In the genomic region with DNA sequence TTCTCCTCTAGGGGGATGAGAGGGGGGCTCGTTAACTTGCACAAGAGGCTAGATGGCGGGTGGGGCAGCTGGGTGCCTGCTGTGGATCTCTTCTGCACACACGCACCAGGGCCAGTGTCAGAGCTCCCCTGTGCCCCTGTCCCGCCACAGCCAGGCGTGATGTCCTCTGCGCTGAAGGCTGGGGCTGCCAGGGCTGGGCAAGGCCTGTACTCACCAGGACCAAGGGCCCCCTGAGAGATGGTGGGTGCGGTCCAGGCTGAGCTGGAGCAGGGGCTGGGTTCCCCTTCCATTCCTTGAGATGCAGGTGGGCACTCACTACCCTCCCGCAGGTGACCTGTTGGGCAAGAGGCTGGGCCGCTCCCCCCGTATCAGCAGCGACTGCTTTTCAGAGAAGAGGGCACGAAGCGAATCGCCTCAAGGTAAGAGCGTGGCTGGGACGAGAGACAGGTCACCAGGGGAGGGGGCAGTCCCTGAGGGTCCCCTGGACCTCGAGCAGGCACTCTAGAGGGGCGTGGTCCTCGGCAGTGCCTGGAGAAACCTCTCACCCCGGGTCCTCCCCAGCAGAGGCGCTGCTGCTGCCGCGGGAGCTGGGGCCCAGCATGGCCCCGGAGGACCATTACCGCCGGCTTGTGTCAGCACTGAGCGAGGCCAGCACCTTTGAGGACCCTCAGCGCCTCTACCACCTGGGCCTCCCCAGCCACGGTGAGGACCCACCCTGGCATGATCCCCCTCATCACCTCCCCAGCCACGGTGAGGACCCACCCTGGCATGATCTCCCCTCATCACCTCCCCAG, we compare ENCODE assay signal across 1 cellular context.
A peak's percentile ranks its signal among the peaks of the same experiment; 100 is the strongest.
TF ChIP-seq lines count a peak whose summit lies in the region.

No MANE protein-coding gene starts in this region.

TF ChIP-seq in HEK293, 187 proteins besides CTCF, POLR2A, EP300 and RAD21 (continued from another document):
- peak; percentile 91 for TF ChIP-seq ZFP69B (tag by site-specific recombination; IDR thresholded peaks at IDR 0.05)
- TF ChIP-seq ZNF555 (tag by site-specific recombination; conservative IDR thresholded peaks at IDR 0.05): no peak
- no peak for TF ChIP-seq KLF10 (tag by site-specific recombination; IDR thresholded peaks at IDR 0.05)
- TF ChIP-seq, protein P1, sequence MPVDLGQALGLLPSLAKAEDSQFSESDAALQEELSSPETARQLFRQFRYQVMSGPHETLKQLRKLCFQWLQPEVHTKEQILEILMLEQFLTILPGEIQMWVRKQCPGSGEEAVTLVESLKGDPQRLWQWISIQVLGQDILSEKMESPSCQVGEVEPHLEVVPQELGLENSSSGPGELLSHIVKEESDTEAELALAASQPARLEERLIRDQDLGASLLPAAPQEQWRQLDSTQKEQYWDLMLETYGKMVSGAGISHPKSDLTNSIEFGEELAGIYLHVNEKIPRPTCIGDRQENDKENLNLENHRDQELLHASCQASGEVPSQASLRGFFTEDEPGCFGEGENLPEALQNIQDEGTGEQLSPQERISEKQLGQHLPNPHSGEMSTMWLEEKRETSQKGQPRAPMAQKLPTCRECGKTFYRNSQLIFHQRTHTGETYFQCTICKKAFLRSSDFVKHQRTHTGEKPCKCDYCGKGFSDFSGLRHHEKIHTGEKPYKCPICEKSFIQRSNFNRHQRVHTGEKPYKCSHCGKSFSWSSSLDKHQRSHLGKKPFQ (tag by site-specific recombination; IDR thresholded peaks at IDR 0.05): no peak
- TF ChIP-seq ZNF248 (tag by site-specific recombination; IDR thresholded peaks at IDR 0.05): no peak
- no peak for TF ChIP-seq ZNF133 (tag by site-specific recombination; IDR thresholded peaks at IDR 0.05)
- no peak for TF ChIP-seq ZNF324 (tag by site-specific recombination; IDR thresholded peaks at IDR 0.05)
- peak; percentile 44 for TF ChIP-seq ZBTB8A (tag by site-specific recombination; IDR thresholded peaks at IDR 0.05)
- no peak for TF ChIP-seq ZNF174 (tag by site-specific recombination; IDR thresholded peaks at IDR 0.05)
- TF ChIP-seq ZNF10 (tag by site-specific recombination; IDR thresholded peaks at IDR 0.05): no peak
- TF ChIP-seq BCL11A (tag by site-specific recombination; IDR thresholded peaks at IDR 0.05; ENCODE audit: low read depth): no peak; the same call in 1 of the 2 replicates
- TF ChIP-seq ZNF843 (tag by site-specific recombination; IDR thresholded peaks at IDR 0.05): no peak
- peak; percentile 66 for TF ChIP-seq KLF1 (tag by site-specific recombination; IDR thresholded peaks at IDR 0.05)
- TF ChIP-seq SCRT1 (tag by site-specific recombination; IDR thresholded peaks at IDR 0.05; ENCODE audit: borderline replicate concordance): peak; percentile 92
- 0 out of 2 replicates have a peak, but pooled peaks have one; percentile 6 for TF ChIP-seq HIC1 (tag by site-specific recombination; IDR thresholded peaks at IDR 0.05)
- TF ChIP-seq ZNF692 (tag by site-specific recombination; IDR thresholded peaks at IDR 0.05): peak; percentile 91
- peak; percentile 89 for TF ChIP-seq KLF9 (tag by site-specific recombination; IDR thresholded peaks at IDR 0.05; ENCODE audit: low read depth)
- no peak for TF ChIP-seq ZNF701 (tag by site-specific recombination; IDR thresholded peaks at IDR 0.05)
- peak; percentile 54 for TF ChIP-seq ZNF335 (tag by site-specific recombination; conservative IDR thresholded peaks at IDR 0.05)
- TF ChIP-seq ZEB2 (tag by site-specific recombination; IDR thresholded peaks at IDR 0.05): peak; percentile 38; the same call in 1 of the 2 replicates
- no peak for TF ChIP-seq ZNF449 (tag by site-specific recombination; IDR thresholded peaks at IDR 0.05)
- TF ChIP-seq ZNF677 (tag by site-specific recombination; IDR thresholded peaks at IDR 0.05): no peak
- peak; percentile 63; the same call in 1 of the 2 replicates for TF ChIP-seq ZNF423 (tag by site-specific recombination; IDR thresholded peaks at IDR 0.05)
- TF ChIP-seq SCRT2 (tag by site-specific recombination; IDR thresholded peaks at IDR 0.05): peak; percentile 99
- TF ChIP-seq, protein P2, sequence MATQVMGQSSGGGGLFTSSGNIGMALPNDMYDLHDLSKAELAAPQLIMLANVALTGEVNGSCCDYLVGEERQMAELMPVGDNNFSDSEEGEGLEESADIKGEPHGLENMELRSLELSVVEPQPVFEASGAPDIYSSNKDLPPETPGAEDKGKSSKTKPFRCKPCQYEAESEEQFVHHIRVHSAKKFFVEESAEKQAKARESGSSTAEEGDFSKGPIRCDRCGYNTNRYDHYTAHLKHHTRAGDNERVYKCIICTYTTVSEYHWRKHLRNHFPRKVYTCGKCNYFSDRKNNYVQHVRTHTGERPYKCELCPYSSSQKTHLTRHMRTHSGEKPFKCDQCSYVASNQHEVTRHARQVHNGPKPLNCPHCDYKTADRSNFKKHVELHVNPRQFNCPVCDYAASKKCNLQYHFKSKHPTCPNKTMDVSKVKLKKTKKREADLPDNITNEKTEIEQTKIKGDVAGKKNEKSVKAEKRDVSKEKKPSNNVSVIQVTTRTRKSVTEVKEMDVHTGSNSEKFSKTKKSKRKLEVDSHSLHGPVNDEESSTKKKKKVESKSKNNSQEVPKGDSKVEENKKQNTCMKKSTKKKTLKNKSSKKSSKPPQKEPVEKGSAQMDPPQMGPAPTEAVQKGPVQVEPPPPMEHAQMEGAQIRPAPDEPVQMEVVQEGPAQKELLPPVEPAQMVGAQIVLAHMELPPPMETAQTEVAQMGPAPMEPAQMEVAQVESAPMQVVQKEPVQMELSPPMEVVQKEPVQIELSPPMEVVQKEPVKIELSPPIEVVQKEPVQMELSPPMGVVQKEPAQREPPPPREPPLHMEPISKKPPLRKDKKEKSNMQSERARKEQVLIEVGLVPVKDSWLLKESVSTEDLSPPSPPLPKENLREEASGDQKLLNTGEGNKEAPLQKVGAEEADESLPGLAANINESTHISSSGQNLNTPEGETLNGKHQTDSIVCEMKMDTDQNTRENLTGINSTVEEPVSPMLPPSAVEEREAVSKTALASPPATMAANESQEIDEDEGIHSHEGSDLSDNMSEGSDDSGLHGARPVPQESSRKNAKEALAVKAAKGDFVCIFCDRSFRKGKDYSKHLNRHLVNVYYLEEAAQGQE (tag by site-specific recombination; IDR thresholded peaks at IDR 0.05): no peak
- peak; percentile 50; the same call in 1 of the 2 replicates for TF ChIP-seq YY2 (tag by site-specific recombination; IDR thresholded peaks at IDR 0.05)
- no peak for TF ChIP-seq EGR2 (tag by site-specific recombination; IDR thresholded peaks at IDR 0.05; ENCODE audit: low read depth)
- no peak for TF ChIP-seq GFI1B (tag by site-specific recombination; IDR thresholded peaks at IDR 0.05)
- no peak for TF ChIP-seq ZFP3 (tag by site-specific recombination; IDR thresholded peaks at IDR 0.05; ENCODE audit: low read depth)
- TF ChIP-seq ZNF626 (tag by site-specific recombination; IDR thresholded peaks at IDR 0.05): no peak
